ENCODE assay signal across 13 cellular contexts in genomic region chr1:65467536-65467935, GRCh38. TPM values are rescaled to one million over a fixed set of nuclear protein-coding genes. Genes with fewer than 3 reads are reported as not detected.
DNase-seq lines count a peak whose midpoint lies in the region; ATAC-seq and TF ChIP-seq lines count a peak whose summit lies in the region.
"Had no signal": no experiment of that assay in that cellular context is flagged by ENCODE, and none has a peak within 500 bp of the region (broad histone marks: within the 10 kb centered on the region; RNA-seq: fewer than 3 reads in every experiment).

No MANE protein-coding gene starts in this region.

- no TSS peak for BruUV-seq in Calu3 (replicated peaks; lab: Mats Ljungman, UMichigan)

- no peaks in the 10 kb centered on the region for H3K9me3 ChIP-seq in RWPE2 (ENCODE audit: severe bottlenecking)
- H3K9me3 ChIP-seq: neutrophil had no signal

- H3K4me1 ChIP-seq in RWPE2 (ENCODE audit: insufficient read depth, poor library complexity, severe bottlenecking), result no peaks in the 10 kb centered on the region

- H3K27me3 Mint-ChIP-seq in Calu3 (ENCODE audit: unreplicated experiment), result no peaks in the 10 kb centered on the region
- peaks cover 0 to 21% of the 10 kb centered on the region in 2 donors for H3K27me3 Mint-ChIP-seq in effector memory CD8-positive, alpha-beta T cell

- intact Hi-C loops in Calu3 (cut with micrococcal nuclease; ENCODE audit: unreplicated experiment), result no loop called here

- no peaks in the 10 kb centered on the region for H3K36me3 ChIP-seq in RWPE2 (ENCODE audit: low read depth)
- H3K36me3 ChIP-seq: neutrophil had no signal

- H3K4me3 Mint-ChIP-seq in Calu3 (ENCODE audit: low read depth, unreplicated experiment), result no peak overlapping the region
- H3K4me3 Mint-ChIP-seq in effector memory CD8-positive, alpha-beta T cell, result no peak overlapping the region
- H3K4me3 Mint-ChIP-seq: CD4-positive, CD25-positive, alpha-beta regulatory T cell; central memory CD8-positive, alpha-beta T cell had no signal

- peak; percentile 71 for ATAC-seq in RWPE2 (ENCODE audit: low read depth)
- no peak for ATAC-seq in GM18498 (IDR thresholded peaks at IDR 0.05; ENCODE audit: unreplicated experiment)
- ATAC-seq in HG02938 (IDR thresholded peaks at IDR 0.05; ENCODE audit: unreplicated experiment), result no peak
- no peak for ATAC-seq in effector memory CD8-positive, alpha-beta T cell (replicated peaks)

- CTCF ChIA-PET in Calu3 (lab: Charles Lee), result interaction anchor here (0.6 to 1.2 kb wide), 4 partner anchors 8 to 73 kb away, joined by 3 to 4 read pairs (median 3); partner anchors contain the start of genes LEPR and LEPROT

- no peak overlapping the region for H3K27ac Mint-ChIP-seq in Calu3 (ENCODE audit: unreplicated experiment)
- H3K27ac Mint-ChIP-seq in effector memory CD8-positive, alpha-beta T cell, result no peak overlapping the region
- H3K27ac Mint-ChIP-seq: CD4-positive, CD25-positive, alpha-beta regulatory T cell had no signal

- H3K4me1 Mint-ChIP-seq in Calu3 (ENCODE audit: low read depth, unreplicated experiment), result no peaks in the 10 kb centered on the region
- no peaks in the 10 kb centered on the region for H3K4me1 Mint-ChIP-seq in effector memory CD8-positive, alpha-beta T cell (ENCODE audit: low read depth in 2 of 2)
- H3K4me1 Mint-ChIP-seq: central memory CD8-positive, alpha-beta T cell had no signal

- H3K36me3 Mint-ChIP-seq in Calu3 (ENCODE audit: insufficient read depth, unreplicated experiment), result no peaks in the 10 kb centered on the region
- H3K36me3 Mint-ChIP-seq in effector memory CD8-positive, alpha-beta T cell (ENCODE audit: insufficient read depth), result no peaks in the 10 kb centered on the region

- peak; percentile 62 for DNase-seq in Calu3
- peak; percentile 36 for DNase-seq in Jurkat, Clone E6-1 (ENCODE audit: low read depth, low spot score)
- no peak for DNase-seq in RWPE2 (ENCODE audit: low spot score)
- DNase-seq in iPS DF 19.7 (ENCODE audit: low read depth, low spot score), result peak; percentile 79
- no peak for DNase-seq in effector memory CD8-positive, alpha-beta T cell
- DNase-seq in stimulated activated naive CD4-positive, alpha-beta T cell (lab: John Stamatoyannopoulos, UW), result no peak
- DNase-seq: activated CD8-positive, alpha-beta memory T cell treated with anti-CD3 and anti-CD28 coated beads, Interleukin-2, amount 50 U/mL, for 4 hours; CD4-positive, CD25-positive, alpha-beta regulatory T cell; Kasumi-1 had no signal

- peaks cover 2% of the 10 kb centered on the region for H3K9me3 Mint-ChIP-seq in Calu3 (ENCODE audit: low read depth, unreplicated experiment)
- H3K9me3 Mint-ChIP-seq in effector memory CD8-positive, alpha-beta T cell, result peaks cover 0 to 3% of the 10 kb centered on the region in 2 donors

- no peak overlapping the region for H3K27ac ChIP-seq in RWPE2 (ENCODE audit: poor library complexity, severe bottlenecking)
- H3K27ac ChIP-seq: neutrophil had no signal

- no peak overlapping the region for H3K4me3 ChIP-seq in Jurkat, Clone E6-1 (ENCODE audit: low read length)
- no peak overlapping the region for H3K4me3 ChIP-seq in RWPE2 (ENCODE audit: severe bottlenecking)

- no peaks in the 10 kb centered on the region for H3K27me3 ChIP-seq in RWPE2 (ENCODE audit: insufficient read depth, poor library complexity, severe bottlenecking)
- H3K27me3 ChIP-seq: neutrophil had no signal

- no peak for TF ChIP-seq CTCF in Calu3 (IDR thresholded peaks at IDR 0.05; ENCODE audit: unreplicated experiment)
- no peak for TF ChIP-seq CTCF in RWPE2 (IDR thresholded peaks at IDR 0.05; ENCODE audit: poor library complexity, severe bottlenecking)

RNA-seq across cellular contexts. Expression of gene LEPR, which starts 47.1 kb away (rescaled TPM):
- total RNA-seq in Calu3 (2022), result 2.1 and 3.5 TPM in 2 replicates
- polyA plus RNA-seq in Jurkat, Clone E6-1 (2012; ENCODE audit: insufficient read depth, insufficient read length), result 0.86 TPM

RNA-seq across cellular contexts. Expression of gene LEPROT, which starts 47.1 kb away (rescaled TPM):
- total RNA-seq in Calu3 (2022), result 68.7 and 70.8 TPM in 2 replicates
- polyA plus RNA-seq in Jurkat, Clone E6-1 (2012; ENCODE audit: insufficient read depth, insufficient read length), result 8.8 TPM

Comparison
In these comparisons a context has a peak if more than half of its experiments do, and no peak if none do; other contexts are left out.
1. DNase-seq: peak in Calu3 (single experiment), Jurkat, Clone E6-1 (single experiment) and iPS DF 19.7 (single experiment); none in RWPE2 (single experiment), effector memory CD8-positive, alpha-beta T cell (0 of 3) and stimulated activated naive CD4-positive, alpha-beta T cell (0 of 6).